ENCODE assay signal across 21 cellular contexts in genomic region chr15:91916051-91916450, GRCh38.
"Had no signal": no experiment of that assay in that cellular context is flagged by ENCODE, and none has a peak within 500 bp of the region (broad histone marks: within the 10 kb centered on the region; RNA-seq: fewer than 3 reads in every experiment).

No MANE protein-coding gene starts in this region.

- H3K27ac Mint-ChIP-seq: activated CD4-positive, alpha-beta memory T cell treated with anti-CD3 and anti-CD28 coated beads for 36 hours; activated naive CD8-positive, alpha-beta T cell treated with anti-CD3 and anti-CD28 coated beads for 36 hours; natural killer cell treated with Interleukin-12 subunit alpha and Interleukin-12 subunit beta and Interleukin-15 and Interleukin-18, amount 100 ng/mL, for 72 hours had no signal

- ATAC-seq: left lung; natural killer cell treated with Interleukin-12 subunit alpha and Interleukin-12 subunit beta and Interleukin-15 and Interleukin-18, amount 100 ng/mL, for 72 hours; psoas muscle; stimulated activated naive CD8-positive, alpha-beta T cell treated with anti-CD3 and anti-CD28 coated beads, Interleukin-15, Interleukin-2, amounts not matched to agents 100 U/mL and 50 U/mL, for 24 hours had no signal

- H3K9me3 Mint-ChIP-seq: activated CD4-positive, alpha-beta memory T cell treated with anti-CD3 and anti-CD28 coated beads for 36 hours; activated naive CD8-positive, alpha-beta T cell treated with anti-CD3 and anti-CD28 coated beads for 36 hours; central memory CD8-positive, alpha-beta T cell; immature natural killer cell; natural killer cell treated with Interleukin-12 subunit alpha and Interleukin-12 subunit beta and Interleukin-15 and Interleukin-18, amount 100 ng/mL, for 72 hours had no signal

- H3K36me3 Mint-ChIP-seq: activated naive CD8-positive, alpha-beta T cell treated with anti-CD3 and anti-CD28 coated beads for 36 hours; natural killer cell treated with Interleukin-12 subunit alpha and Interleukin-12 subunit beta and Interleukin-15 and Interleukin-18, amount 100 ng/mL, for 72 hours had no signal

- H3K4me3 ChIP-seq: esophagus muscularis mucosa, hepatocyte, left lung, lung, ovary, psoas muscle, right atrium auricular region, thyroid gland had no signal

- H3K27ac ChIP-seq: esophagus muscularis mucosa, hepatocyte, left lung, neutrophil, ovary, psoas muscle, right atrium auricular region, thyroid gland had no signal

- H3K27me3 ChIP-seq: esophagus muscularis mucosa, hepatocyte, left lung, neutrophil, ovary, right atrium auricular region, thyroid gland had no signal

- DNase-seq: activated CD4-positive, alpha-beta memory T cell treated with anti-CD3 and anti-CD28 coated beads for 36 hours; activated CD4-positive, alpha-beta T cell treated with anti-CD3 and anti-CD28 coated beads for 48 hours; activated naive CD4-positive, alpha-beta T cell treated with Interleukin-2 at 50 U/mL for 16 hours; activated naive CD8-positive, alpha-beta T cell treated with anti-CD3 and anti-CD28 coated beads for 36 hours; activated T-cell treated with anti-CD3 and anti-CD28 coated beads, Interleukin-2, amount 50 U/mL, for 48 hours; glutamatergic neuron; immature natural killer cell; kidney glomerular epithelial cell; ovary; psoas muscle; stimulated activated CD4-positive, alpha-beta T cell treated with anti-CD3 and anti-CD28 coated beads, Interleukin-4, amount 100 ng/mL, for 24 hours; stimulated activated naive CD8-positive, alpha-beta T cell treated with anti-CD3 and anti-CD28 coated beads, Interleukin-15, Interleukin-2, amounts not matched to agents 100 U/mL and 50 U/mL, for 24 hours; thyroid gland had no signal

- H3K4me3 Mint-ChIP-seq: activated CD4-positive, alpha-beta memory T cell treated with anti-CD3 and anti-CD28 coated beads for 36 hours; activated naive CD8-positive, alpha-beta T cell treated with anti-CD3 and anti-CD28 coated beads for 36 hours; central memory CD8-positive, alpha-beta T cell; immature natural killer cell; natural killer cell treated with Interleukin-12 subunit alpha and Interleukin-12 subunit beta and Interleukin-15 and Interleukin-18, amount 100 ng/mL, for 72 hours had no signal

- H3K36me3 ChIP-seq: ovary had no signal

- H3K9me3 ChIP-seq: esophagus muscularis mucosa, left lung, neutrophil, ovary, psoas muscle, right atrium auricular region, thyroid gland had no signal
